ENCODE assay signal across 12 cellular contexts in genomic region chr21:34834852-34835501, GRCh38.
A peak's percentile ranks its signal among the peaks of the same experiment; 100 is the strongest.
DNase-seq lines count a peak whose midpoint lies in the region; ATAC-seq and TF ChIP-seq lines count a peak whose summit lies in the region.
"Had no signal": no experiment of that assay in that cellular context is flagged by ENCODE, and none has a peak within 500 bp of the region (broad histone marks: within the 10 kb centered on the region; RNA-seq: fewer than 3 reads in every experiment).

No MANE protein-coding gene starts in this region.

- H4K20me1 ChIP-seq in GM23248 (ENCODE audit: insufficient read depth): no peaks in the 10 kb centered on the region

- peaks cover 47% of the 10 kb centered on the region for H3K4me1 ChIP-seq in GM23248 (ENCODE audit: insufficient read depth)

- H3K9ac ChIP-seq in GM23248: peak overlapping the region; percentile 74

- H3K27ac Mint-ChIP-seq in dendritic cell treated with granulocyte-macrophage colony-stimulating factor and Interleukin-4, amounts not matched to agents 40 ng/mL and 50 ng/mL, for 4 days: peak overlapping the region; percentile 69
- peak overlapping the region; percentile 82 for H3K27ac Mint-ChIP-seq in stimulated activated effector memory CD8-positive, alpha-beta T cell treated with anti-CD3 and anti-CD28 coated beads, Interleukin-12 subunit alpha, Interleukin-12 subunit beta, amount 100 ng/mL, for 72 hours
- H3K27ac Mint-ChIP-seq: stimulated activated memory B cell treated with anti-CD40 and anti-IgM and Interleukin-4, amounts not matched to agents 10 μg/mL and 1 μg/mL and 100 μg/mL, for 72 hours had no signal

- in situ Hi-C loops in GM23248 (cut with MboI): no loop called here

- H3K4me1 Mint-ChIP-seq in dendritic cell treated with granulocyte-macrophage colony-stimulating factor and Interleukin-4, amounts not matched to agents 40 ng/mL and 50 ng/mL, for 4 days (ENCODE audit: low read depth): peaks cover 66% of the 10 kb centered on the region
- peaks cover 46% of the 10 kb centered on the region for H3K4me1 Mint-ChIP-seq in stimulated activated effector memory CD8-positive, alpha-beta T cell treated with anti-CD3 and anti-CD28 coated beads, Interleukin-12 subunit alpha, Interleukin-12 subunit beta, amount 100 ng/mL, for 72 hours

- H3K36me3 Mint-ChIP-seq in dendritic cell treated with granulocyte-macrophage colony-stimulating factor and Interleukin-4, amounts not matched to agents 40 ng/mL and 50 ng/mL, for 4 days (ENCODE audit: low read depth): peaks cover 93% of the 10 kb centered on the region
- H3K36me3 Mint-ChIP-seq in stimulated activated effector memory CD8-positive, alpha-beta T cell treated with anti-CD3 and anti-CD28 coated beads, Interleukin-12 subunit alpha, Interleukin-12 subunit beta, amount 100 ng/mL, for 72 hours: peaks cover 100% of the 10 kb centered on the region

- H3F3A ChIP-seq in GM23248 (ENCODE audit: insufficient read depth): peaks cover 86% of the 10 kb centered on the region

- H3K79me2 ChIP-seq in GM23248 (ENCODE audit: insufficient read depth): peaks cover 86% of the 10 kb centered on the region

- peak overlapping the region; percentile 64 for H3K4me2 ChIP-seq in GM23248 (ENCODE audit: unreplicated experiment)

- H3K27me3 Mint-ChIP-seq in dendritic cell treated with granulocyte-macrophage colony-stimulating factor and Interleukin-4, amounts not matched to agents 40 ng/mL and 50 ng/mL, for 4 days: no peaks in the 10 kb centered on the region
- H3K27me3 Mint-ChIP-seq: stimulated activated memory B cell treated with anti-CD40 and anti-IgM and Interleukin-4, amounts not matched to agents 10 μg/mL and 1 μg/mL and 100 μg/mL, for 72 hours had no signal

- TF ChIP-seq CTCF in GM10266 (IDR thresholded peaks at IDR 0.05; ENCODE audit: control insufficient read depth, insufficient read depth, low read depth, missing control alignments): no peak

- H3K27ac ChIP-seq in GM23248: peak overlapping the region; percentile 97

- no peaks in the 10 kb centered on the region for H3K9me3 ChIP-seq in GM23248 (ENCODE audit: low read depth)
- H3K9me3 ChIP-seq: HAP-1, heart left ventricle had no signal

- H3K36me3 ChIP-seq in GM23248 (ENCODE audit: low read depth): peaks cover 56% of the 10 kb centered on the region
- H3K36me3 ChIP-seq: HAP-1 had no signal

- DNase-seq in GM23248 (no peak), NOMO-1 treated with DMSO at 0.1 percent for 48 hours (lab: John Stamatoyannopoulos, UW; ENCODE audit: unreplicated experiment) (peak; percentile 17), NCI-H1417 treated with DMSO at 0.1 percent for 48 hours (lab: John Stamatoyannopoulos, UW) (no peak), GM10266 (ENCODE audit: extremely low spot score) (no peak)
- no peak for DNase-seq in stimulated activated effector memory CD8-positive, alpha-beta T cell treated with anti-CD3 and anti-CD28 coated beads, Interleukin-12 subunit alpha, Interleukin-12 subunit beta, amount 100 ng/mL, for 72 hours (ENCODE audit: low spot score in 2 of 2)
- DNase-seq: heart left ventricle, midbrain had no signal

- H2AFZ ChIP-seq in GM23248: no peak overlapping the region

- no peaks in the 10 kb centered on the region for H3K9me3 Mint-ChIP-seq in dendritic cell treated with granulocyte-macrophage colony-stimulating factor and Interleukin-4, amounts not matched to agents 40 ng/mL and 50 ng/mL, for 4 days
- H3K9me3 Mint-ChIP-seq in stimulated activated effector memory CD8-positive, alpha-beta T cell treated with anti-CD3 and anti-CD28 coated beads, Interleukin-12 subunit alpha, Interleukin-12 subunit beta, amount 100 ng/mL, for 72 hours: no peaks in the 10 kb centered on the region
- H3K9me3 Mint-ChIP-seq: stimulated activated memory B cell treated with anti-CD40 and anti-IgM and Interleukin-4, amounts not matched to agents 10 μg/mL and 1 μg/mL and 100 μg/mL, for 72 hours had no signal

- no peak overlapping the region for H3K4me3 ChIP-seq in GM23248
- H3K4me3 ChIP-seq: HAP-1, heart left ventricle had no signal

- no peak for ATAC-seq in stimulated activated effector memory CD8-positive, alpha-beta T cell treated with anti-CD3 and anti-CD28 coated beads, Interleukin-12 subunit alpha, Interleukin-12 subunit beta, amount 100 ng/mL, for 72 hours
- no peak for ATAC-seq in HG02588 (IDR thresholded peaks at IDR 0.05; ENCODE audit: unreplicated experiment)
- ATAC-seq: Right ventricle myocardium inferior; stimulated activated memory B cell treated with anti-CD40 and anti-IgM and Interleukin-4, amounts not matched to agents 10 μg/mL and 1 μg/mL and 100 μg/mL, for 72 hours had no signal

- no peaks in the 10 kb centered on the region for H3K27me3 ChIP-seq in GM23248 (replicated peaks; ENCODE audit: insufficient read depth)
- H3K27me3 ChIP-seq: heart left ventricle had no signal

- WGBS in GM23248 (ENCODE audit: low coverage in 1 of 2, low lambda C conversion rate in 2 of 2, missing lambda C conversion rate in 2 of 2), 2 experiments: 82 to 92% methylated on average over 11 of the region's 11 CpGs

- no peak overlapping the region for H3K4me3 Mint-ChIP-seq in dendritic cell treated with granulocyte-macrophage colony-stimulating factor and Interleukin-4, amounts not matched to agents 40 ng/mL and 50 ng/mL, for 4 days
- no peak overlapping the region for H3K4me3 Mint-ChIP-seq in stimulated activated effector memory CD8-positive, alpha-beta T cell treated with anti-CD3 and anti-CD28 coated beads, Interleukin-12 subunit alpha, Interleukin-12 subunit beta, amount 100 ng/mL, for 72 hours
- H3K4me3 Mint-ChIP-seq: stimulated activated memory B cell treated with anti-CD40 and anti-IgM and Interleukin-4, amounts not matched to agents 10 μg/mL and 1 μg/mL and 100 μg/mL, for 72 hours had no signal

- intact Hi-C loops in dendritic cell treated with granulocyte-macrophage colony-stimulating factor and Interleukin-4, amounts not matched to agents 40 ng/mL and 50 ng/mL, for 4 days (cut with micrococcal nuclease): loop anchor here (5.0 kb wide), 1 partner anchor 33 kb away; no protein-coding TSS in a partner anchor

- no peaks in the 10 kb centered on the region for H3K9me2 ChIP-seq in GM23248 (ENCODE audit: insufficient read depth)
